In the genomic region with DNA sequence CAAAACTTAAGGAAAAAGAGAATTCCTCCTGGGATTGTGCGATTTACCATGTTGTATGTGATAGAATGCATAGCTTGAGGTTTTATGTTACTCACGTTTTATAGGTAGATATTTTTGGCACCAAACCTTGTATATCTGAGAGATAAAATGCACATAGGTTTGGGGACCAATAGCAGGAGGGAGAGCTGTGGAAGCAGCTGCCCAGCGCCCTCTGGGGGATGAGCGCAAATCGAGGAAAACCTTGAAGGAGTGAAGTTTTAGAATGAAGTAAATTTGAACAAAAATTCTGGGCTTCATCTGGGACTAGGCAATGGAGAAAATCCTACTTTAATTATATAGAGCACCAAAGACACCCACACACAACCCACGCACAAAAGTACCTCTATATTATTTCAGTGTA, we compare ENCODE assay signal across 12 cellular contexts.
DNase-seq lines count a peak whose midpoint lies in the region; ATAC-seq and TF ChIP-seq lines count a peak whose summit lies in the region.
"Had no signal": no experiment of that assay in that cellular context is flagged by ENCODE, and none has a peak within 500 bp of the region (broad histone marks: within the 10 kb centered on the region; RNA-seq: fewer than 3 reads in every experiment).

No MANE protein-coding gene starts in this region.

- WGBS in psoas muscle, 3 donors, result 59 to 62% (median 60%) methylated on average over 6 of the region's 6 CpGs

- peaks cover 6% of the 10 kb centered on the region for H3K36me3 Mint-ChIP-seq in nephron progenitor cell (ENCODE audit: low read depth)
- H3K36me3 Mint-ChIP-seq in activated naive CD8-positive, alpha-beta T cell treated with anti-CD3 and anti-CD28 coated beads for 36 hours, result no peaks in the 10 kb centered on the region
- H3K36me3 Mint-ChIP-seq: T-cell had no signal

- peaks cover 26% of the 10 kb centered on the region for H3K4me1 ChIP-seq in psoas muscle
- H3K4me1 ChIP-seq: spleen had no signal

- no peaks in the 10 kb centered on the region for H3K27me3 ChIP-seq in SU-DHL-6 (ENCODE audit: low read length)
- no peaks in the 10 kb centered on the region for H3K27me3 ChIP-seq in psoas muscle (ENCODE audit: insufficient read depth in 3 of 3, low read length in 2 of 3)

- H3F3A ChIP-seq in SU-DHL-6 (ENCODE audit: insufficient read depth), result no peaks in the 10 kb centered on the region

- no peak overlapping the region for H3K27ac ChIP-seq in SU-DHL-6 (ENCODE audit: low read depth, low read length)
- H3K27ac ChIP-seq in psoas muscle, result no peak overlapping the region
- H3K27ac ChIP-seq: spleen had no signal

- DNase-seq in DMS 273 (lab: John Stamatoyannopoulos, UW; ENCODE audit: unreplicated experiment) (peak; percentile 44), DMS 273 treated with DMSO at 0.1 percent for 48 hours (lab: John Stamatoyannopoulos, UW) (no peak), HT1080 (ENCODE audit: low read depth) (peak; percentile 26), nephron progenitor cell (peak; percentile 41), psoas muscle (no peak)
- no peak for DNase-seq in activated naive CD8-positive, alpha-beta T cell treated with anti-CD3 and anti-CD28 coated beads for 36 hours
- DNase-seq: 8988T, activated gamma-delta T cell, spleen, T-cell had no signal

- H3K36me3 ChIP-seq in SU-DHL-6 (ENCODE audit: low read length) (no peaks in the 10 kb centered on the region), psoas muscle (ENCODE audit: insufficient read depth in 1 of 2, low read depth in 1 of 2) (no peaks in the 10 kb centered on the region)
- H3K36me3 ChIP-seq: spleen had no signal

- no peak overlapping the region for H3K4me3 Mint-ChIP-seq in nephron progenitor cell
- H3K4me3 Mint-ChIP-seq in activated naive CD8-positive, alpha-beta T cell treated with anti-CD3 and anti-CD28 coated beads for 36 hours, result no peak overlapping the region
- H3K4me3 Mint-ChIP-seq: T-cell had no signal

- H3K27me3 Mint-ChIP-seq in nephron progenitor cell (ENCODE audit: low read depth, poor library complexity), result peaks cover 3% of the 10 kb centered on the region
- no peaks in the 10 kb centered on the region for H3K27me3 Mint-ChIP-seq in activated naive CD8-positive, alpha-beta T cell treated with anti-CD3 and anti-CD28 coated beads for 36 hours

- H3K4me3 ChIP-seq in SU-DHL-6 (ENCODE audit: insufficient read depth, low read length, poor library complexity, severe bottlenecking), result no peak overlapping the region
- no peak overlapping the region for H3K4me3 ChIP-seq in psoas muscle
- H3K4me3 ChIP-seq: spleen had no signal

- intact Hi-C loops in psoas muscle (cut with DNase I), result no loop called here

- TF ChIP-seq CTCF in SU-DHL-6 (IDR thresholded peaks at IDR 0.05; ENCODE audit: insufficient read depth, low read length, poor library complexity, severe bottlenecking) (peak; percentile 13), nephron progenitor cell (IDR thresholded peaks at IDR 0.05) (peak; percentile 47), psoas muscle (IDR thresholded peaks at IDR 0.05) (no peak)

- no peaks in the 10 kb centered on the region for H3K9me3 Mint-ChIP-seq in nephron progenitor cell
- no peaks in the 10 kb centered on the region for H3K9me3 Mint-ChIP-seq in activated naive CD8-positive, alpha-beta T cell treated with anti-CD3 and anti-CD28 coated beads for 36 hours

- H3K27ac Mint-ChIP-seq in nephron progenitor cell, result no peak overlapping the region
- no peak overlapping the region for H3K27ac Mint-ChIP-seq in activated naive CD8-positive, alpha-beta T cell treated with anti-CD3 and anti-CD28 coated beads for 36 hours
- H3K27ac Mint-ChIP-seq: T-cell had no signal

- H3K9me2 ChIP-seq in SU-DHL-6 (replicated peaks; ENCODE audit: insufficient read depth, low read length), result no peaks in the 10 kb centered on the region

- no peaks in the 10 kb centered on the region for H4K20me1 ChIP-seq in SU-DHL-6 (ENCODE audit: low read depth, low read length)

- no peak overlapping the region for H2AFZ ChIP-seq in SU-DHL-6 (ENCODE audit: low read depth, low read length, severe bottlenecking)

- ATAC-seq in psoas muscle (no peak), GM19467 (IDR thresholded peaks at IDR 0.05; ENCODE audit: unreplicated experiment) (no peak)
- ATAC-seq: T-cell had no signal

- H3K9ac ChIP-seq in SU-DHL-6 (ENCODE audit: low read length), result no peak overlapping the region

- H3K4me2 ChIP-seq in SU-DHL-6 (ENCODE audit: low read depth, low read length, poor library complexity, severe bottlenecking), result no peak overlapping the region

- H3K4me1 Mint-ChIP-seq in nephron progenitor cell, result peaks cover 5% of the 10 kb centered on the region
- H3K4me1 Mint-ChIP-seq in activated naive CD8-positive, alpha-beta T cell treated with anti-CD3 and anti-CD28 coated beads for 36 hours, result no peaks in the 10 kb centered on the region
- H3K4me1 Mint-ChIP-seq: T-cell had no signal

- no peaks in the 10 kb centered on the region for H3K79me2 ChIP-seq in SU-DHL-6 (ENCODE audit: insufficient read depth, low read length)

- H3K9me3 ChIP-seq in SU-DHL-6 (ENCODE audit: insufficient read depth, low read length) (no peaks in the 10 kb centered on the region), psoas muscle (no peaks in the 10 kb centered on the region)
- H3K9me3 ChIP-seq: spleen had no signal

Comparison
In these comparisons a context has a peak if more than half of its experiments do, and no peak if none do; other contexts are left out.
1. DNase-seq: peak in DMS 273 (single experiment), HT1080 (single experiment) and nephron progenitor cell (single experiment); none in DMS 273 treated with DMSO at 0.1 percent for 48 hours (single experiment), psoas muscle (0 of 2) and activated naive CD8-positive, alpha-beta T cell treated with anti-CD3 and anti-CD28 coated beads for 36 hours (single experiment).